In the genomic region with DNA sequence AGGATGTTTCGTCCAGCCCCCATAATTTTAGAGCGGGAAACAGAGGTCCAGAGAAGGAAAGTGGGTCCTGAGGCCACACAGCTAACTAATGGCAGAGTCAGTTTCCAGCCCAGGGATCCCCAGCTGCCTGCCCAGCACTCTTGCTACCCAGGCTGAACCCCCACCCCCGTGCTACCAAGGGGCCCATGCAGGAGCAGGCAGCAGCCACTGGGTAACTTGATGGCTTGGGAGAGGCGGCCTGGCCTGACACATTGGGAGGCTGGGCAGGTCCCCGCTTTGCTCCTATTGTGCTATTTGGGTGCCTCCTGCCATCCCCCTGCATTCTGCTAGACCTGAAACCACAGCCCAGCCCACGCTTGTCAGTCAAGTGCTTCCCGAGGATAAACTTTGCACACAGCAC, we compare ENCODE assay signal across 1 cellular context.
TF ChIP-seq lines count a peak whose summit lies in the region.

No MANE protein-coding gene starts in this region.

TF ChIP-seq in GM23338, 12 proteins besides CTCF, POLR2A, EP300 and RAD21 (continued from another document):
- TF ChIP-seq, protein P1, sequence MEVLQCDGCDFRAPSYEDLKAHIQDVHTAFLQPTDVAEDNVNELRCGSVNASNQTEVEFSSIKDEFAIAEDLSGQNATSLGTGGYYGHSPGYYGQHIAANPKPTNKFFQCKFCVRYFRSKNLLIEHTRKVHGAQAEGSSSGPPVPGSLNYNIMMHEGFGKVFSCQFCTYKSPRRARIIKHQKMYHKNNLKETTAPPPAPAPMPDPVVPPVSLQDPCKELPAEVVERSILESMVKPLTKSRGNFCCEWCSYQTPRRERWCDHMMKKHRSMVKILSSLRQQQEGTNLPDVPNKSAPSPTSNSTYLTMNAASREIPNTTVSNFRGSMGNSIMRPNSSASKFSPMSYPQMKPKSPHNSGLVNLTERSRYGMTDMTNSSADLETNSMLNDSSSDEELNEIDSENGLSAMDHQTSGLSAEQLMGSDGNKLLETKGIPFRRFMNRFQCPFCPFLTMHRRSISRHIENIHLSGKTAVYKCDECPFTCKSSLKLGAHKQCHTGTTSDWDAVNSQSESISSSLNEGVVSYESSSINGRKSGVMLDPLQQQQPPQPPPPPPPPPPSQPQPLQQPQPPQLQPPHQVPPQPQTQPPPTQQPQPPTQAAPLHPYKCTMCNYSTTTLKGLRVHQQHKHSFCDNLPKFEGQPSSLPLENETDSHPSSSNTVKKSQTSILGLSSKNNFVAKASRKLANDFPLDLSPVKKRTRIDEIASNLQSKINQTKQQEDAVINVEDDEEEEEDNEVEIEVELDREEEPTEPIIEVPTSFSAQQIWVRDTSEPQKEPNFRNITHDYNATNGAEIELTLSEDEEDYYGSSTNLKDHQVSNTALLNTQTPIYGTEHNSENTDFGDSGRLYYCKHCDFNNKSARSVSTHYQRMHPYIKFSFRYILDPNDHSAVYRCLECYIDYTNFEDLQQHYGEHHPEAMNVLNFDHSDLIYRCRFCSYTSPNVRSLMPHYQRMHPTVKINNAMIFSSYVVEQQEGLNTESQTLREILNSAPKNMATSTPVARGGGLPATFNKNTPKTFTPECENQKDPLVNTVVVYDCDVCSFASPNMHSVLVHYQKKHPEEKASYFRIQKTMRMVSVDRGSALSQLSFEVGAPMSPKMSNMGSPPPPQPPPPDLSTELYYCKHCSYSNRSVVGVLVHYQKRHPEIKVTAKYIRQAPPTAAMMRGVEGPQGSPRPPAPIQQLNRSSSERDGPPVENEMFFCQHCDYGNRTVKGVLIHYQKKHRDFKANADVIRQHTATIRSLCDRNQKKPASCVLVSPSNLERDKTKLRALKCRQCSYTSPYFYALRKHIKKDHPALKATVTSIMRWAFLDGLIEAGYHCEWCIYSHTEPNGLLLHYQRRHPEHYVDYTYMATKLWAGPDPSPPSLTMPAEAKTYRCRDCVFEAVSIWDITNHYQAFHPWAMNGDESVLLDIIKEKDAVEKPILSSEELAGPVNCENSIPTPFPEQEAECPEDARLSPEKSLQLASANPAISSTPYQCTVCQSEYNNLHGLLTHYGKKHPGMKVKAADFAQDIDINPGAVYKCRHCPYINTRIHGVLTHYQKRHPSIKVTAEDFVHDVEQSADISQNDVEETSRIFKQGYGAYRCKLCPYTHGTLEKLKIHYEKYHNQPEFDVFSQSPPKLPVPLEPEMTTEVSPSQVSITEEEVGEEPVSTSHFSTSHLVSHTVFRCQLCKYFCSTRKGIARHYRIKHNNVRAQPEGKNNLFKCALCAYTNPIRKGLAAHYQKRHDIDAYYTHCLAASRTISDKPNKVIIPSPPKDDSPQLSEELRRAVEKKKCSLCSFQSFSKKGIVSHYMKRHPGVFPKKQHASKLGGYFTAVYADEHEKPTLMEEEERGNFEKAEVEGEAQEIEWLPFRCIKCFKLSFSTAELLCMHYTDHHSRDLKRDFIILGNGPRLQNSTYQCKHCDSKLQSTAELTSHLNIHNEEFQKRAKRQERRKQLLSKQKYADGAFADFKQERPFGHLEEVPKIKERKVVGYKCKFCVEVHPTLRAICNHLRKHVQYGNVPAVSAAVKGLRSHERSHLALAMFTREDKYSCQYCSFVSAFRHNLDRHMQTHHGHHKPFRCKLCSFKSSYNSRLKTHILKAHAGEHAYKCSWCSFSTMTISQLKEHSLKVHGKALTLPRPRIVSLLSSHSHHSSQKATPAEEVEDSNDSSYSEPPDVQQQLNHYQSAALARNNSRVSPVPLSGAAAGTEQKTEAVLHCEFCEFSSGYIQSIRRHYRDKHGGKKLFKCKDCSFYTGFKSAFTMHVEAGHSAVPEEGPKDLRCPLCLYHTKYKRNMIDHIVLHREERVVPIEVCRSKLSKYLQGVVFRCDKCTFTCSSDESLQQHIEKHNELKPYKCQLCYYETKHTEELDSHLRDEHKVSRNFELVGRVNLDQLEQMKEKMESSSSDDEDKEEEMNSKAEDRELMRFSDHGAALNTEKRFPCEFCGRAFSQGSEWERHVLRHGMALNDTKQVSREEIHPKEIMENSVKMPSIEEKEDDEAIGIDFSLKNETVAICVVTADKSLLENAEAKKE (CRISPR knock-in tag; IDR thresholded peaks at IDR 0.05), result no peak
- TF ChIP-seq EZH2 (IDR thresholded peaks at IDR 0.05; ENCODE audit: low read depth, unreplicated experiment) (no peak), NANOG (IDR thresholded peaks at IDR 0.05; ENCODE audit: borderline replicate concordance) (no peak), CREB1 (CRISPR knock-in tag; IDR thresholded peaks at IDR 0.05; ENCODE audit: low read depth) (no peak), JUNB (IDR thresholded peaks at IDR 0.05; ENCODE audit: unreplicated experiment) (no peak), POLR2AphosphoS5 (IDR thresholded peaks at IDR 0.05; ENCODE audit: low read depth) (no peak), EZH2phosphoT487 (IDR thresholded peaks at IDR 0.05; ENCODE audit: unreplicated experiment) (no peak), ZNF331 (CRISPR knock-in tag; IDR thresholded peaks at IDR 0.05; ENCODE audit: low read depth) (no peak)
- TF ChIP-seq, protein P2, sequence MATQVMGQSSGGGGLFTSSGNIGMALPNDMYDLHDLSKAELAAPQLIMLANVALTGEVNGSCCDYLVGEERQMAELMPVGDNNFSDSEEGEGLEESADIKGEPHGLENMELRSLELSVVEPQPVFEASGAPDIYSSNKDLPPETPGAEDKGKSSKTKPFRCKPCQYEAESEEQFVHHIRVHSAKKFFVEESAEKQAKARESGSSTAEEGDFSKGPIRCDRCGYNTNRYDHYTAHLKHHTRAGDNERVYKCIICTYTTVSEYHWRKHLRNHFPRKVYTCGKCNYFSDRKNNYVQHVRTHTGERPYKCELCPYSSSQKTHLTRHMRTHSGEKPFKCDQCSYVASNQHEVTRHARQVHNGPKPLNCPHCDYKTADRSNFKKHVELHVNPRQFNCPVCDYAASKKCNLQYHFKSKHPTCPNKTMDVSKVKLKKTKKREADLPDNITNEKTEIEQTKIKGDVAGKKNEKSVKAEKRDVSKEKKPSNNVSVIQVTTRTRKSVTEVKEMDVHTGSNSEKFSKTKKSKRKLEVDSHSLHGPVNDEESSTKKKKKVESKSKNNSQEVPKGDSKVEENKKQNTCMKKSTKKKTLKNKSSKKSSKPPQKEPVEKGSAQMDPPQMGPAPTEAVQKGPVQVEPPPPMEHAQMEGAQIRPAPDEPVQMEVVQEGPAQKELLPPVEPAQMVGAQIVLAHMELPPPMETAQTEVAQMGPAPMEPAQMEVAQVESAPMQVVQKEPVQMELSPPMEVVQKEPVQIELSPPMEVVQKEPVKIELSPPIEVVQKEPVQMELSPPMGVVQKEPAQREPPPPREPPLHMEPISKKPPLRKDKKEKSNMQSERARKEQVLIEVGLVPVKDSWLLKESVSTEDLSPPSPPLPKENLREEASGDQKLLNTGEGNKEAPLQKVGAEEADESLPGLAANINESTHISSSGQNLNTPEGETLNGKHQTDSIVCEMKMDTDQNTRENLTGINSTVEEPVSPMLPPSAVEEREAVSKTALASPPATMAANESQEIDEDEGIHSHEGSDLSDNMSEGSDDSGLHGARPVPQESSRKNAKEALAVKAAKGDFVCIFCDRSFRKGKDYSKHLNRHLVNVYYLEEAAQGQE (IDR thresholded peaks at IDR 0.05; ENCODE audit: unreplicated experiment), result no peak
